Comparison of ENCODE assay signal across 7 cellular contexts in the genomic region with DNA sequence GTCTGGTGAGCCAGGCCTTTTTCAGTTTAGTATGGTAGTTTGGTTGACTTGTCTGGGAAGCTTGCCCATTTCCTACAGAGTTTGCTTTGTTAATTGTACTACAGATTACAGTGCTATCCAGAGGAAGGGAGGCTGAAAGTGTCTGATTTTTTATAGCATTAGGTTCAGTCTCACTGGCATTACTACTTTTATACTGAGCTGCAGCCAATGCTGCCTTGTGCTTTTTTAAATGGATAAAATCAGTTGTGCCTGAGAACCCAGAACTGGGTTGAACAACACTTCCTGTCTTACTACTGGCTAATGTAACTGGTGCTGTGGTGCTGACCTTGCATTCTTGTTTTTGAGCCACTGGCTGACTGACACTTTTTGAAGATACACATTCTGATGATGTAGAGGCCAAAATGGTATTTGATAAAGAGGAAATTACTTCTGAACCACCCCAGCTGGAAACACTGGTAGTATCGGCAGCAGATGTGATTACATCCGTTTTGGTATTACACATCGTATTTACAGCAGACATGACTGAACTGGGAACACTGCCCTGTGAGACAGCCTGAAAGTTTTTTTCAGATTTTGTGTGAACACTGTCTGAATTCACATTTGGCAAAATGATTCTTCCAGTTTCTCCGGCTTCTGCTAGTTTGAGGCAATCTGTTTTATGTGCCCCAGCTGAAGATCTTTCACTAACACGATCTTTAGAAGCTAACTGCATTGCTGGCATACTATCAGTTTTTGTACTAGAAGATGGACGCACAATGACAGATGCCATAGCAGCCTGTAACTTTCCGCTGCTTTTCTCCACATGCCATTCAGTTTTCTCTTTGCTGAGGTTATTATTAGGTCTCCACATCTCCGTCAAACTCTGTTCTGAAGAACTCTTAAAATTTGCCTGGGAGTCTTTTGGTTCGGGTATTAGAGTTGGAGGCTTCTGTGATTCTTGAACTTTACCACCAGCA.
DNase-seq lines count a peak whose midpoint lies in the region; ATAC-seq and TF ChIP-seq lines count a peak whose summit lies in the region.

No MANE protein-coding gene starts in this region.

- H3K9me3 ChIP-seq in cardiac muscle cell (ENCODE audit: low read depth) (no peaks in the 10 kb centered on the region), gastrocnemius medialis (no peaks in the 10 kb centered on the region)

- H3K9me3 Mint-ChIP-seq in activated naive CD8-positive, alpha-beta T cell (ENCODE audit: low read depth): peaks cover 4% of the 10 kb centered on the region

- no peak overlapping the region for H3K4me3 Mint-ChIP-seq in activated naive CD8-positive, alpha-beta T cell

- intact Hi-C loops in gastrocnemius medialis (cut with DNase I; ENCODE audit: low total_unique reads): no loop called here

- H3K36me3 ChIP-seq in cardiac muscle cell: peaks cover 23% of the 10 kb centered on the region
- H3K36me3 ChIP-seq in gastrocnemius medialis: peaks cover 0 to 11% of the 10 kb centered on the region in 2 donors

- peaks cover 42% of the 10 kb centered on the region for H3K4me1 ChIP-seq in cardiac muscle cell (ENCODE audit: low read depth)
- H3K4me1 ChIP-seq in gastrocnemius medialis: peaks cover 55 to 58% of the 10 kb centered on the region in 2 donors

- H3K27me3 Mint-ChIP-seq in activated naive CD8-positive, alpha-beta T cell: no peaks in the 10 kb centered on the region

- ATAC-seq in GM18873 (IDR thresholded peaks at IDR 0.05; ENCODE audit: low FRiP score, unreplicated experiment) (peak; percentile 42), HG03521 (IDR thresholded peaks at IDR 0.05; ENCODE audit: unreplicated experiment) (peak; percentile 38), gastrocnemius medialis (peak; percentile 35 to 62)

- H3K4me3 ChIP-seq in cardiac muscle cell (no peak overlapping the region), gastrocnemius medialis (peak overlapping the region in 2 of 4 donors; percentile 3 to 11)

- DNase-seq in cardiac muscle cell (ENCODE audit: low read depth in 1 of 2, low spot score in 1 of 2) (peak; percentile 17 to 91), gastrocnemius medialis (peak in 1 of 2 donors; percentile 11), NCI-H2227 treated with DMSO at 0.1 percent for 48 hours (lab: John Stamatoyannopoulos, UW) (no peak)
- DNase-seq in stimulated activated CD4-positive, alpha-beta T cell treated with anti-CD3 and anti-CD28 coated beads, Interleukin-15, amount 100 ng/mL, for 24 hours: no peak

- peak overlapping the region; percentile 82 for H3K27ac ChIP-seq in cardiac muscle cell
- peak overlapping the region; percentile 21 to 47 (median 38) for H3K27ac ChIP-seq in gastrocnemius medialis

- H3K27me3 ChIP-seq in cardiac muscle cell (no peaks in the 10 kb centered on the region), gastrocnemius medialis (no peaks in the 10 kb centered on the region)

- no peak for TF ChIP-seq POLR2A in gastrocnemius medialis (IDR thresholded peaks at IDR 0.05)

- peaks cover 60% of the 10 kb centered on the region for H3K4me1 Mint-ChIP-seq in activated naive CD8-positive, alpha-beta T cell (ENCODE audit: low read depth)

- peaks cover 18% of the 10 kb centered on the region for H3K36me3 Mint-ChIP-seq in activated naive CD8-positive, alpha-beta T cell

- H3K27ac Mint-ChIP-seq in activated naive CD8-positive, alpha-beta T cell: peak overlapping the region; percentile 69

- in situ Hi-C loops in gastrocnemius medialis (cut with MboI; ENCODE audit: low sequenced_read_pairs in 4 of 4): loop anchor here in 1 of 4 donors (25.0 kb wide), 2 partner anchors 255 to 505 kb away; a partner anchor contains a TSS

- TF ChIP-seq CTCF in cardiac muscle cell (IDR thresholded peaks at IDR 0.05; ENCODE audit: low read depth, low read length) (no peak), gastrocnemius medialis (IDR thresholded peaks at IDR 0.05 in 4 of 5, conservative IDR thresholded peaks at IDR 0.05 in 1 of 5) (no peak)

Comparison
In these comparisons a context has a peak if more than half of its experiments do, and no peak if none do; other contexts are left out.
1. DNase-seq: peak in cardiac muscle cell (2 of 2); none in stimulated activated CD4-positive, alpha-beta T cell treated with anti-CD3 and anti-CD28 coated beads, Interleukin-15, amount 100 ng/mL, for 24 hours (single experiment) and NCI-H2227 treated with DMSO at 0.1 percent for 48 hours (single experiment).
2. Peak in every context shown above with its lines, with median percentiles within 50 percentile points of each other: ATAC-seq.